ENCODE assay signal across 1 cellular context in the genomic region with DNA sequence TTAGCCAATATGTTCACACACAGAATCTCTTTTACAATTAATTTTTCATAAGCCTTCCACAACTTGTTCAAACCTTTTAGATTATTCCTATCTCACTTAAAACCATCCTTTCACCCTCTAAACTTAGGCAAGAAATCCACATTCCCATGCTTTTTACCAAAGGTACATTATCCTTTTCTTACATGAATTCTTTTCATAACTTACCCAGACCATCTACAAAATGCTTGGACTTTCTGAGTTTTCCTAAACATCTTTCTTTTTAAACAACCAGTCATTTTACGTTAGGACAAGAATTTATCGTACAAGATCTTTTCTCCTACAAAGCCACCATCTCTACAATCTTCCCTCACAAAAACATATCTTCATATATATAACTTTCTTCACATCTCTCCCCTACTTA.
TF ChIP-seq lines count a peak whose summit lies in the region.

No MANE protein-coding gene starts in this region.

TF ChIP-seq in HEK293, 187 proteins besides CTCF, POLR2A, EP300 and RAD21 (continued from another document):
- TF ChIP-seq, protein P1, sequence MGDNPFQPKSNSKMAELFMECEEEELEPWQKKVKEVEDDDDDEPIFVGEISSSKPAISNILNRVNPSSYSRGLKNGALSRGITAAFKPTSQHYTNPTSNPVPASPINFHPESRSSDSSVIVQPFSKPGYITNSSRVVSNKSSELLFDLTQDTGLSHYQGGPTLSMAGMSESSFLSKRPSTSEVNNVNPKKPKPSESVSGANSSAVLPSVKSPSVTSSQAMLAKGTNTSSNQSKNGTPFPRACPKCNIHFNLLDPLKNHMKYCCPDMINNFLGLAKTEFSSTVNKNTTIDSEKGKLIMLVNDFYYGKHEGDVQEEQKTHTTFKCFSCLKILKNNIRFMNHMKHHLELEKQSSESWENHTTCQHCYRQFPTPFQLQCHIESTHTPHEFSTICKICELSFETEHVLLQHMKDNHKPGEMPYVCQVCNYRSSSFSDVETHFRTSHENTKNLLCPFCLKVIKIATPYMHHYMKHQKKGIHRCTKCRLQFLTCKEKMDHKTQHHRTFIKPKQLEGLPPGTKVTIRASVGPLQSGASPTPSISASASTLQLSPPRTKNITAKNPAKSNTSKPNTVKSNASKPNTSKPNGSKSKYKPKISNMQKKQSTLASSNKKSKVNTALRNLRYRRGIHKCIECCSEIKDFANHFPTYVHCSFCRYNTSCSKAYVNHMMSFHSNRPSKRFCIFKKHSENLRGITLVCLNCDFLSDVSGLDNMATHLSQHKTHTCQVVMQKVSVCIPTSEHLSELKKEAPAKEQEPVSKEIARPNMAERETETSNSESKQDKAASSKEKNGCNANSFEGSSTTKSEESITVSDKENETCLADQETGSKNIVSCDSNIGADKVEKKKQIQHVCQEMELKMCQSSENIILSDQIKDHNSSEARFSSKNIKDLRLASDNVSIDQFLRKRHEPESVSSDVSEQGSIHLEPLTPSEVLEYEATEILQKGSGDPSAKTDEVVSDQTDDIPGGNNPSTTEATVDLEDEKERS (tag by site-specific recombination; IDR thresholded peaks at IDR 0.05): peak; percentile 77; the same call in 1 of the 2 replicates
- TF ChIP-seq ZNF239 (tag by site-specific recombination; IDR thresholded peaks at IDR 0.05): no peak
- TF ChIP-seq ZNF175 (tag by site-specific recombination; IDR thresholded peaks at IDR 0.05): no peak
- TF ChIP-seq SCRT1 (tag by site-specific recombination; IDR thresholded peaks at IDR 0.05; ENCODE audit: borderline replicate concordance): no peak
- TF ChIP-seq ZNF221 (tag by site-specific recombination; IDR thresholded peaks at IDR 0.05; ENCODE audit: borderline replicate concordance): no peak
- no peak for TF ChIP-seq ZNF514 (tag by site-specific recombination; IDR thresholded peaks at IDR 0.05)
- TF ChIP-seq, protein P2, sequence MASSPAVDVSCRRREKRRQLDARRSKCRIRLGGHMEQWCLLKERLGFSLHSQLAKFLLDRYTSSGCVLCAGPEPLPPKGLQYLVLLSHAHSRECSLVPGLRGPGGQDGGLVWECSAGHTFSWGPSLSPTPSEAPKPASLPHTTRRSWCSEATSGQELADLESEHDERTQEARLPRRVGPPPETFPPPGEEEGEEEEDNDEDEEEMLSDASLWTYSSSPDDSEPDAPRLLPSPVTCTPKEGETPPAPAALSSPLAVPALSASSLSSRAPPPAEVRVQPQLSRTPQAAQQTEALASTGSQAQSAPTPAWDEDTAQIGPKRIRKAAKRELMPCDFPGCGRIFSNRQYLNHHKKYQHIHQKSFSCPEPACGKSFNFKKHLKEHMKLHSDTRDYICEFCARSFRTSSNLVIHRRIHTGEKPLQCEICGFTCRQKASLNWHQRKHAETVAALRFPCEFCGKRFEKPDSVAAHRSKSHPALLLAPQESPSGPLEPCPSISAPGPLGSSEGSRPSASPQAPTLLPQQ (tag by site-specific recombination; IDR thresholded peaks at IDR 0.05): no peak
- TF ChIP-seq, protein P3, sequence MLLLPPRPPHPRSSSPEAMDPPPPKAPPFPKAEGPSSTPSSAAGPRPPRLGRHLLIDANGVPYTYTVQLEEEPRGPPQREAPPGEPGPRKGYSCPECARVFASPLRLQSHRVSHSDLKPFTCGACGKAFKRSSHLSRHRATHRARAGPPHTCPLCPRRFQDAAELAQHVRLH (tag by site-specific recombination; IDR thresholded peaks at IDR 0.05): no peak
- TF ChIP-seq, protein P4, sequence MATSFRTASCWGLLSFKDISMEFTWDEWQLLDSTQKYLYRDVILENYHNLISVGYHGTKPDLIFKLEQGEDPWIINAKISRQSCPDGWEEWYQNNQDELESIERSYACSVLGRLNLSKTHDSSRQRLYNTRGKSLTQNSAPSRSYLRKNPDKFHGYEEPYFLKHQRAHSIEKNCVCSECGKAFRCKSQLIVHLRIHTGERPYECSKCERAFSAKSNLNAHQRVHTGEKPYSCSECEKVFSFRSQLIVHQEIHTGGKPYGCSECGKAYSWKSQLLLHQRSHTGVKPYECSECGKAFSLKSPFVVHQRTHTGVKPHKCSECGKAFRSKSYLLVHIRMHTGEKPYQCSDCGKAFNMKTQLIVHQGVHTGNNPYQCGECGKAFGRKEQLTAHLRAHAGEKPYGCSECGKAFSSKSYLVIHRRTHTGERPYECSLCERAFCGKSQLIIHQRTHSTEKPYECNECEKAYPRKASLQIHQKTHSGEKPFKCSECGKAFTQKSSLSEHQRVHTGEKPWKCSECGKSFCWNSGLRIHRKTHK (tag by site-specific recombination; IDR thresholded peaks at IDR 0.05): 0 out of 2 replicates have a peak, but pooled peaks have one; percentile 23
- peak; percentile 95; the same call in 1 of the 2 replicates for TF ChIP-seq TRIM28 (IDR thresholded peaks at IDR 0.05; ENCODE audit: borderline replicate concordance, low read length)
- TF ChIP-seq ZNF398 (tag by site-specific recombination; IDR thresholded peaks at IDR 0.05): no peak
- TF ChIP-seq SETDB1 (IDR thresholded peaks at IDR 0.05; ENCODE audit: insufficient read length, low read length): peak; percentile 98
- TF ChIP-seq ZNF155 (tag by site-specific recombination; IDR thresholded peaks at IDR 0.05): no peak
- 0 out of 2 replicates have a peak, but pooled peaks have one; percentile 25 for TF ChIP-seq ZNF610 (tag by site-specific recombination; IDR thresholded peaks at IDR 0.05; ENCODE audit: borderline replicate concordance)
- no peak for TF ChIP-seq ZNF292 (tag by site-specific recombination; IDR thresholded peaks at IDR 0.05; ENCODE audit: borderline replicate concordance, low read depth)
- TF ChIP-seq ZNF416 (tag by site-specific recombination; IDR thresholded peaks at IDR 0.05): no peak
- TF ChIP-seq ZNF629 (tag by site-specific recombination; IDR thresholded peaks at IDR 0.05): no peak
